Comparison of ENCODE assay signal across 8 cellular contexts in genomic region chr9:137076636-137077009, GRCh38. TPM values are rescaled to one million over a fixed set of nuclear protein-coding genes. Genes with fewer than 3 reads are reported as not detected.
DNase-seq lines count a peak whose midpoint lies in the region; ATAC-seq and TF ChIP-seq lines count a peak whose summit lies in the region.

No MANE protein-coding gene starts in this region.

- H3K4me1 Mint-ChIP-seq in stimulated activated naive CD8-positive, alpha-beta T cell treated with anti-CD3 and anti-CD28 coated beads, Interleukin-15, Interleukin-2, amounts not matched to agents 100 ng/mL and 50 ng/mL, for 24 hours (ENCODE audit: low read depth) = no peaks in the 10 kb centered on the region
- H3K4me1 Mint-ChIP-seq in MCF 10A (ENCODE audit: insufficient read depth, unreplicated experiment) = no peaks in the 10 kb centered on the region

- no peak for TF ChIP-seq CTCF in MCF 10A (IDR thresholded peaks at IDR 0.05; ENCODE audit: unreplicated experiment)

- H3K4me3 ChIP-seq in mucosa of rectum (ENCODE audit: low read length in 2 of 2) = peak overlapping the region; percentile 41 to 53

- BruUV-seq in MCF 10A (replicated peaks; lab: Mats Ljungman, UMichigan) = no TSS peak

- no peaks in the 10 kb centered on the region for H3K27me3 ChIP-seq in mucosa of rectum (ENCODE audit: control insufficient read depth in 2 of 2, insufficient read depth in 2 of 2, low read length in 2 of 2)

- H3K36me3 Mint-ChIP-seq in stimulated activated naive CD8-positive, alpha-beta T cell treated with anti-CD3 and anti-CD28 coated beads, Interleukin-15, Interleukin-2, amounts not matched to agents 100 ng/mL and 50 ng/mL, for 24 hours (ENCODE audit: low read depth) = no peaks in the 10 kb centered on the region
- H3K36me3 Mint-ChIP-seq in MCF 10A (ENCODE audit: insufficient read depth, unreplicated experiment) = no peaks in the 10 kb centered on the region

- H3K9me3 Mint-ChIP-seq in stimulated activated naive CD8-positive, alpha-beta T cell treated with anti-CD3 and anti-CD28 coated beads, Interleukin-15, Interleukin-2, amounts not matched to agents 100 ng/mL and 50 ng/mL, for 24 hours = no peaks in the 10 kb centered on the region
- no peaks in the 10 kb centered on the region for H3K9me3 Mint-ChIP-seq in MCF 10A (ENCODE audit: unreplicated experiment)

- POLR2A ChIA-PET in MCF 10A (lab: Yijun Ruan, JAX) = interaction anchor here (1.0 to 2.4 kb wide), 2 partner anchors 8 to 10 kb away, joined by 3 to 8 read pairs; partner anchors contain the start of gene MAN1B1

- peak overlapping the region; percentile 50 for H3K4me3 Mint-ChIP-seq in stimulated activated naive CD8-positive, alpha-beta T cell treated with anti-CD3 and anti-CD28 coated beads, Interleukin-15, Interleukin-2, amounts not matched to agents 100 ng/mL and 50 ng/mL, for 24 hours
- H3K4me3 Mint-ChIP-seq in MCF 10A (ENCODE audit: unreplicated experiment) = peak overlapping the region; percentile 19

- DNase-seq in stimulated activated naive CD8-positive, alpha-beta T cell treated with anti-CD3 and anti-CD28 coated beads, Interleukin-15, Interleukin-2, amounts not matched to agents 100 U/mL and 50 U/mL, for 24 hours = no peak
- no peak for DNase-seq in MCF 10A (ENCODE audit: unreplicated experiment)
- no peak for DNase-seq in AG20443 (ENCODE audit: low spot score)
- no peak for DNase-seq in NCI-H2107 treated with DMSO at 0.1 percent for 48 hours (lab: John Stamatoyannopoulos, UW; ENCODE audit: unreplicated experiment)
- DNase-seq in midbrain (lab: John Stamatoyannopoulos, UW) = no peak
- no peak for DNase-seq in superior temporal gyrus (ENCODE audit: extremely low spot score)

- H3K4me1 ChIP-seq in mucosa of rectum (ENCODE audit: control insufficient read depth in 2 of 2, insufficient read depth in 2 of 2, low read length in 2 of 2) = peaks cover 20 to 28% of the 10 kb centered on the region in 2 donors

- H3K27me3 Mint-ChIP-seq in stimulated activated naive CD8-positive, alpha-beta T cell treated with anti-CD3 and anti-CD28 coated beads, Interleukin-15, Interleukin-2, amounts not matched to agents 100 ng/mL and 50 ng/mL, for 24 hours = no peaks in the 10 kb centered on the region
- H3K27me3 Mint-ChIP-seq in MCF 10A (ENCODE audit: insufficient read depth, unreplicated experiment) = no peaks in the 10 kb centered on the region

- H3K27ac Mint-ChIP-seq in stimulated activated naive CD8-positive, alpha-beta T cell treated with anti-CD3 and anti-CD28 coated beads, Interleukin-15, Interleukin-2, amounts not matched to agents 100 ng/mL and 50 ng/mL, for 24 hours = no peak overlapping the region
- no peak overlapping the region for H3K27ac Mint-ChIP-seq in MCF 10A (ENCODE audit: low read depth, unreplicated experiment)

- peak overlapping the region; percentile 48 to 52 for H3K27ac ChIP-seq in mucosa of rectum (ENCODE audit: low read depth in 2 of 2, low read length in 2 of 2)

- no peaks in the 10 kb centered on the region for H3K9me3 ChIP-seq in mucosa of rectum (ENCODE audit: control insufficient read depth in 2 of 2, low read length in 2 of 2)

- CTCF ChIA-PET in MCF 10A (lab: Yijun Ruan, JAX) = interaction anchor here (1.4 to 1.6 kb wide), 2 partner anchors 8 to 47 kb away, joined by 3 to 4 read pairs; no protein-coding TSS in a partner anchor

- ATAC-seq in stimulated activated naive CD8-positive, alpha-beta T cell treated with anti-CD3 and anti-CD28 coated beads, Interleukin-15, Interleukin-2, amounts not matched to agents 100 U/mL and 50 U/mL, for 24 hours = no peak

- peak overlapping the region in 1 of 2 donors; percentile 51 for H3K9ac ChIP-seq in mucosa of rectum (ENCODE audit: low read depth in 1 of 2, low read length in 2 of 2)

- peaks cover 0 to 18% of the 10 kb centered on the region in 2 donors for H3K36me3 ChIP-seq in mucosa of rectum (ENCODE audit: control insufficient read depth in 2 of 2, insufficient read depth in 2 of 2, low read length in 2 of 2)

- intact Hi-C loops in MCF 10A (cut with micrococcal nuclease) = no loop called here

RNA-seq across cellular contexts. Expression of gene UAP1L1, which starts 0.7 kb away (rescaled TPM):
- total RNA-seq in MCF 10A (2022) = 1.0 and 3.7 TPM in 2 replicates

RNA-seq across cellular contexts. Expression of gene SAPCD2, which starts 6.3 kb away (rescaled TPM):
- 5.7 and 15.7 TPM in 2 replicates for total RNA-seq in MCF 10A (2022)

RNA-seq across cellular contexts. Expression of gene MAN1B1, which starts 10.2 kb away (rescaled TPM):
- total RNA-seq in MCF 10A (2022) = 46.5 and 49.1 TPM in 2 replicates

RNA-seq across cellular contexts. Expression of gene ENTPD2, which starts 22.8 kb away (rescaled TPM):
- total RNA-seq in MCF 10A (2022) = 13.4 and 31.5 TPM in 2 replicates

RNA-seq across cellular contexts. Expression of gene NPDC1, which starts 30.6 kb away (rescaled TPM):
- total RNA-seq in MCF 10A (2022) = 161 and 171 TPM in 2 replicates
